In the genomic region with DNA sequence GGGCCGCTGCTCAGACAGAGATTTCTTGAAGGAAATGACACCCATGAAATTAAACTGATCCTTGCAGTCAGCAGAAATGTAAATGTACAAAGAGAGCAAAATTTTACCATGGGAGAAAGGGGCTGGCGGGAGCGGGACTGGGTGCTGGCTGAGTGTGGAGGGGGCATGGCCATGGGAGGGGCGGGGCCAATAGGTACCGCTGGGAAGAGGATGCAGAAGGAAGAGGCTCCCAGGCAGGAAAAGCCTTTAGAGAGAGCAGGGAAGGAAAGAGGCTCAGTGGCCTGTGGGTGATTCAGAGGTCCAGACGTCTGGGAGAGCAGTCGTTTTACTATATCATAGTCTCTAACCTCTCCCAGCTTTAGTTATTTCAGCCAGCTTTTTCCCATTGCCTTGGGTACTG, we compare ENCODE assay signal across 20 cellular contexts.
A peak's percentile ranks its signal among the peaks of the same experiment; 100 is the strongest.
DNase-seq lines count a peak whose midpoint lies in the region; ATAC-seq and TF ChIP-seq lines count a peak whose summit lies in the region.
"Had no signal": no experiment of that assay in that cellular context is flagged by ENCODE, and none has a peak within 500 bp of the region (broad histone marks: within the 10 kb centered on the region; RNA-seq: fewer than 3 reads in every experiment).

No MANE protein-coding gene starts in this region.

- no peaks in the 10 kb centered on the region for H3K36me3 Mint-ChIP-seq in WTC11
- no peaks in the 10 kb centered on the region for H3K36me3 Mint-ChIP-seq in chondrocyte (ENCODE audit: low read depth)
- no peaks in the 10 kb centered on the region for H3K36me3 Mint-ChIP-seq in HFFc6 (ENCODE audit: low read depth)
- H3K36me3 Mint-ChIP-seq: CD4-positive, CD25-positive, alpha-beta regulatory T cell; CD8-positive, alpha-beta memory T cell had no signal

- no peaks in the 10 kb centered on the region for H3K36me3 ChIP-seq in H7 (replicated peaks; ENCODE audit: control insufficient read depth, insufficient read depth, low read length)

- H3K9me3 Mint-ChIP-seq in WTC11: peaks cover 6% of the 10 kb centered on the region
- H3K9me3 Mint-ChIP-seq in chondrocyte (ENCODE audit: low read depth): peaks cover 17% of the 10 kb centered on the region
- H3K9me3 Mint-ChIP-seq in HFFc6: no peaks in the 10 kb centered on the region; the same call in 1 of the 2 replicates

- TF ChIP-seq CTCF in WTC11 (IDR thresholded peaks at IDR 0.05): no peak
- TF ChIP-seq CTCF in chondrocyte (IDR thresholded peaks at IDR 0.05): no peak
- no peak for TF ChIP-seq CTCF in HFFc6 (IDR thresholded peaks at IDR 0.05)

- POLR2A ChIA-PET in WTC11 (lab: Charles Lee): no interaction called here

- peak; percentile 99 for ATAC-seq in WTC11
- ATAC-seq: GM12878, K562 had no signal

- H3K4me3 ChIP-seq in H7 (ENCODE audit: insufficient read depth, low read depth, low read length): no peak overlapping the region
- H3K4me3 ChIP-seq: GM12878, K562 had no signal

- peak; percentile 28 for DNase-seq in H7
- DNase-seq in WTC11 (ENCODE audit: low spot score): peak; percentile 27
- DNase-seq in iPS-NIHi11 (ENCODE audit: low spot score): peak; percentile 27
- DNase-seq in chondrocyte (ENCODE audit: low spot score): no peak
- DNase-seq in NCI-H1694 (lab: John Stamatoyannopoulos, UW): no peak
- no peak for DNase-seq in HFFc6
- DNase-seq: C1 segment of cervical spinal cord; CD4-positive, CD25-positive, alpha-beta regulatory T cell; CD8-positive, alpha-beta memory T cell; COR-L47; DMS 273 treated with DMSO at 0.1 percent for 48 hours; DMS53; DND-41; EL; GOT3; HCEC 1CT; IMR-90 had no signal

- H3K27me3 Mint-ChIP-seq in WTC11 (ENCODE audit: low read depth) (no peaks in the 10 kb centered on the region), chondrocyte (ENCODE audit: low read depth) (peaks cover 12% of the 10 kb centered on the region), HFFc6 (ENCODE audit: insufficient read depth) (peaks cover 11% of the 10 kb centered on the region; the same call in 1 of the 2 replicates)
- H3K27me3 Mint-ChIP-seq: B cell; CD4-positive, CD25-positive, alpha-beta regulatory T cell; CD8-positive, alpha-beta memory T cell had no signal

- peaks cover 7% of the 10 kb centered on the region for H3K4me1 Mint-ChIP-seq in WTC11
- H3K4me1 Mint-ChIP-seq in chondrocyte (ENCODE audit: low read depth): no peaks in the 10 kb centered on the region
- H3K4me1 Mint-ChIP-seq in HFFc6 (ENCODE audit: low read depth): no peaks in the 10 kb centered on the region
- H3K4me1 Mint-ChIP-seq: B cell; CD4-positive, CD25-positive, alpha-beta regulatory T cell; CD8-positive, alpha-beta memory T cell had no signal

- H3K4me3 Mint-ChIP-seq in WTC11 (no peak overlapping the region), chondrocyte (ENCODE audit: unreplicated experiment) (no peak overlapping the region), HFFc6 (no peak overlapping the region)
- H3K4me3 Mint-ChIP-seq: B cell; CD4-positive, CD25-positive, alpha-beta regulatory T cell; CD8-positive, alpha-beta memory T cell had no signal

- H3K27ac Mint-ChIP-seq in WTC11 (no peak overlapping the region), chondrocyte (ENCODE audit: unreplicated experiment) (no peak overlapping the region), HFFc6 (no peak overlapping the region)
- H3K27ac Mint-ChIP-seq: B cell; CD4-positive, CD25-positive, alpha-beta regulatory T cell; CD8-positive, alpha-beta memory T cell had no signal

- CTCF ChIA-PET in WTC11 (lab: Charles Lee): no interaction called here

- H3K27me3 ChIP-seq in H7 (ENCODE audit: control insufficient read depth, insufficient read depth, low read length): no peaks in the 10 kb centered on the region

TF ChIP-seq in WTC11, 78 proteins besides CTCF, POLR2A, EP300 and RAD21 (continues in another document):
- TF ChIP-seq, protein P1, sequence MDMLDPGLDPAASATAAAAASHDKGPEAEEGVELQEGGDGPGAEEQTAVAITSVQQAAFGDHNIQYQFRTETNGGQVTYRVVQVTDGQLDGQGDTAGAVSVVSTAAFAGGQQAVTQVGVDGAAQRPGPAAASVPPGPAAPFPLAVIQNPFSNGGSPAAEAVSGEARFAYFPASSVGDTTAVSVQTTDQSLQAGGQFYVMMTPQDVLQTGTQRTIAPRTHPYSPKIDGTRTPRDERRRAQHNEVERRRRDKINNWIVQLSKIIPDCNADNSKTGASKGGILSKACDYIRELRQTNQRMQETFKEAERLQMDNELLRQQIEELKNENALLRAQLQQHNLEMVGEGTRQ (CRISPR knock-in tag; IDR thresholded peaks at IDR 0.05): no peak
- TF ChIP-seq RORB (CRISPR knock-in tag; IDR thresholded peaks at IDR 0.05) (no peak), NFATC4 (CRISPR knock-in tag; IDR thresholded peaks at IDR 0.05) (no peak), ZNF671 (CRISPR knock-in tag; IDR thresholded peaks at IDR 0.05) (no peak)
- TF ChIP-seq, protein P2, sequence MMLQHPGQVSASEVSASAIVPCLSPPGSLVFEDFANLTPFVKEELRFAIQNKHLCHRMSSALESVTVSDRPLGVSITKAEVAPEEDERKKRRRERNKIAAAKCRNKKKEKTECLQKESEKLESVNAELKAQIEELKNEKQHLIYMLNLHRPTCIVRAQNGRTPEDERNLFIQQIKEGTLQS (CRISPR knock-in tag; conservative IDR thresholded peaks at IDR 0.05): no peak
- TF ChIP-seq, protein P3, sequence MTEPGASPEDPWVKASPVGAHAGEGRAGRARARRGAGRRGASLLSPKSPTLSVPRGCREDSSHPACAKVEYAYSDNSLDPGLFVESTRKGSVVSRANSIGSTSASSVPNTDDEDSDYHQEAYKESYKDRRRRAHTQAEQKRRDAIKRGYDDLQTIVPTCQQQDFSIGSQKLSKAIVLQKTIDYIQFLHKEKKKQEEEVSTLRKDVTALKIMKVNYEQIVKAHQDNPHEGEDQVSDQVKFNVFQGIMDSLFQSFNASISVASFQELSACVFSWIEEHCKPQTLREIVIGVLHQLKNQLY (CRISPR knock-in tag; IDR thresholded peaks at IDR 0.05): no peak
- TF ChIP-seq, protein P4, sequence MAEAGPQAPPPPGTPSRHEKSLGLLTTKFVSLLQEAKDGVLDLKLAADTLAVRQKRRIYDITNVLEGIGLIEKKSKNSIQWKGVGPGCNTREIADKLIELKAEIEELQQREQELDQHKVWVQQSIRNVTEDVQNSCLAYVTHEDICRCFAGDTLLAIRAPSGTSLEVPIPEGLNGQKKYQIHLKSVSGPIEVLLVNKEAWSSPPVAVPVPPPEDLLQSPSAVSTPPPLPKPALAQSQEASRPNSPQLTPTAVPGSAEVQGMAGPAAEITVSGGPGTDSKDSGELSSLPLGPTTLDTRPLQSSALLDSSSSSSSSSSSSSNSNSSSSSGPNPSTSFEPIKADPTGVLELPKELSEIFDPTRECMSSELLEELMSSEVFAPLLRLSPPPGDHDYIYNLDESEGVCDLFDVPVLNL (CRISPR knock-in tag; IDR thresholded peaks at IDR 0.05; ENCODE audit: borderline replicate concordance, low read depth): no peak
- TF ChIP-seq, protein P5, sequence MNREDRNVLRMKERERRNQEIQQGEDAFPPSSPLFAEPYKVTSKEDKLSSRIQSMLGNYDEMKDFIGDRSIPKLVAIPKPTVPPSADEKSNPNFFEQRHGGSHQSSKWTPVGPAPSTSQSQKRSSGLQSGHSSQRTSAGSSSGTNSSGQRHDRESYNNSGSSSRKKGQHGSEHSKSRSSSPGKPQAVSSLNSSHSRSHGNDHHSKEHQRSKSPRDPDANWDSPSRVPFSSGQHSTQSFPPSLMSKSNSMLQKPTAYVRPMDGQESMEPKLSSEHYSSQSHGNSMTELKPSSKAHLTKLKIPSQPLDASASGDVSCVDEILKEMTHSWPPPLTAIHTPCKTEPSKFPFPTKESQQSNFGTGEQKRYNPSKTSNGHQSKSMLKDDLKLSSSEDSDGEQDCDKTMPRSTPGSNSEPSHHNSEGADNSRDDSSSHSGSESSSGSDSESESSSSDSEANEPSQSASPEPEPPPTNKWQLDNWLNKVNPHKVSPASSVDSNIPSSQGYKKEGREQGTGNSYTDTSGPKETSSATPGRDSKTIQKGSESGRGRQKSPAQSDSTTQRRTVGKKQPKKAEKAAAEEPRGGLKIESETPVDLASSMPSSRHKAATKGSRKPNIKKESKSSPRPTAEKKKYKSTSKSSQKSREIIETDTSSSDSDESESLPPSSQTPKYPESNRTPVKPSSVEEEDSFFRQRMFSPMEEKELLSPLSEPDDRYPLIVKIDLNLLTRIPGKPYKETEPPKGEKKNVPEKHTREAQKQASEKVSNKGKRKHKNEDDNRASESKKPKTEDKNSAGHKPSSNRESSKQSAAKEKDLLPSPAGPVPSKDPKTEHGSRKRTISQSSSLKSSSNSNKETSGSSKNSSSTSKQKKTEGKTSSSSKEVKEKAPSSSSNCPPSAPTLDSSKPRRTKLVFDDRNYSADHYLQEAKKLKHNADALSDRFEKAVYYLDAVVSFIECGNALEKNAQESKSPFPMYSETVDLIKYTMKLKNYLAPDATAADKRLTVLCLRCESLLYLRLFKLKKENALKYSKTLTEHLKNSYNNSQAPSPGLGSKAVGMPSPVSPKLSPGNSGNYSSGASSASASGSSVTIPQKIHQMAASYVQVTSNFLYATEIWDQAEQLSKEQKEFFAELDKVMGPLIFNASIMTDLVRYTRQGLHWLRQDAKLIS (CRISPR knock-in tag; IDR thresholded peaks at IDR 0.05; ENCODE audit: borderline replicate concordance): no peak

Comparison
In these comparisons a context has a peak if more than half of its experiments do, and no peak if none do; other contexts are left out.
1. DNase-seq: peak in H7 (single experiment), WTC11 (single experiment) and iPS-NIHi11 (single experiment); none in chondrocyte (single experiment), NCI-H1694 (single experiment) and HFFc6 (single experiment).